In the genomic region with DNA sequence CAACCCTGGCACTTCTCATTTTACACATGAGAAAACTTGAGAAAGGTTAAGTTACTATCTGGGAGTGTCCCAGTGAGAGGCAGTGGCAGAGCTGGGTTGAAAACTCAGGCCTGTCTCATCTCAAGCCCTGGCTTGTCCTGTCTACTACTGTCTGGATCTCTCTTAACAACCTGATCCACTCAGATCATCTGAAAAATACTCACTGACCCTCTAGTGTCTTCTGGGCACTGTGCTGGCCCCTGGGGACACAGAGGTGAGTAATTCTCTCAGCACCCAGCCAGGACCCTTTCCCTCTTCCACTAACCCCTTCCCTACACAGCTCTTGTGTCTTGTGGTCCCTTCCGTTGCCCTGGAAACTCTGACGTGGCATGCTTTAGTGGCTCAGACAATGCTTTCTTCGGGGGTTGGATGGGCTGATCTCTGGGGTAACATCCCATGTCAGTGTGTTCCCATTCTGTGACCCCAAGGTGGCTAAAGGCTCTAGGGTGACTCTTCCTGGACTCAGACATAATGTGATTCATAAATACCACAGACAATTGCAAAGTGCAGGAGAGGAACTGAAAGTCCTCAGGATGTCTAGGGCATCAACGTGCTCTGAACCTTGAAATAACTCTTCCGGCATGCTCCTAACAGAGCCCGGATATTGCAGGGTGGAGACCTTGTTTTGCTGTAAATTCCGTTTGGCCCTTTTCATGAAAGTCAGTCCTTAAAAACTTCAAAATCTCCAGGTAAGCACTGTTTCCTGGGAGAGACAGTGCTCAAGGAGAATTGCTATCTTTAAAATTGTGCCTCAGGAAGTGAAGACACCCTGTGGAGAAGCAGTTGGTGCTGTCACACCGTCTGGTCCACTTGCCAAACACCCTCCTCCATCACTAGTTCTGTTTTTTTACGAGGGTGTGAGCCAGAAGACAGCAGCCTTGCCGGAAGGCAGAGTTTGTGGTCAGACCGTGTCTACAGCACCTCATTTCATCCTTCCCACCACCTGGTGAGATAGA, we compare ENCODE assay signal across 8 cellular contexts. TPM values are rescaled to one million over a fixed set of nuclear protein-coding genes. Genes with fewer than 3 reads are reported as not detected.
DNase-seq lines count a peak whose midpoint lies in the region; ATAC-seq, FAIRE-seq and TF ChIP-seq lines count a peak whose summit lies in the region.

No MANE protein-coding gene starts in this region.

- peak; percentile 83 for ATAC-seq in HG02642 (IDR thresholded peaks at IDR 0.05; ENCODE audit: poor library complexity, unreplicated experiment)

- H3K27me3 Mint-ChIP-seq in activated T-helper 1 cell treated with anti-CD3 and anti-CD28 coated beads, Interleukin-12 subunit alpha, Interleukin-12 subunit beta, Interleukin-2, Interleukin-4 antibody, amounts not matched to agents 30 ng/mL and 10 ng/mL and 1 ng/mL, durations not matched to agents 14 hours and 24 hours and 36 hours (ENCODE audit: insufficient read depth): peaks cover 2% of the 10 kb centered on the region

- H3K27ac ChIP-seq in neural cell (ENCODE audit: low read length): no peak overlapping the region

- peaks cover 68% of the 10 kb centered on the region for H3K4me1 Mint-ChIP-seq in activated T-helper 1 cell treated with anti-CD3 and anti-CD28 coated beads, Interleukin-12 subunit alpha, Interleukin-12 subunit beta, Interleukin-2, Interleukin-4 antibody, amounts not matched to agents 30 ng/mL and 10 ng/mL and 1 ng/mL, durations not matched to agents 14 hours and 24 hours and 36 hours (ENCODE audit: low read depth)

- H3K36me3 ChIP-seq in neural cell (ENCODE audit: insufficient read depth, low read length): no peaks in the 10 kb centered on the region

- peak overlapping the region; percentile 25 for H3K9ac ChIP-seq in neural cell (ENCODE audit: low read length)

- H3K27me3 ChIP-seq in neural cell (ENCODE audit: insufficient read depth, low read depth, low read length): peaks cover 22% of the 10 kb centered on the region

- no peak overlapping the region for H2AFZ ChIP-seq in neural cell (ENCODE audit: low read depth, low read length)

- H3K36me3 Mint-ChIP-seq in activated T-helper 1 cell treated with anti-CD3 and anti-CD28 coated beads, Interleukin-12 subunit alpha, Interleukin-12 subunit beta, Interleukin-2, Interleukin-4 antibody, amounts not matched to agents 30 ng/mL and 10 ng/mL and 1 ng/mL, durations not matched to agents 14 hours and 24 hours and 36 hours (ENCODE audit: low read depth): peaks cover 19% of the 10 kb centered on the region

- no peak for TF ChIP-seq RAD21 in neural cell (conservative IDR thresholded peaks at IDR 0.05)

- H3K9me3 Mint-ChIP-seq in activated T-helper 1 cell treated with anti-CD3 and anti-CD28 coated beads, Interleukin-12 subunit alpha, Interleukin-12 subunit beta, Interleukin-2, Interleukin-4 antibody, amounts not matched to agents 30 ng/mL and 10 ng/mL and 1 ng/mL, durations not matched to agents 14 hours and 24 hours and 36 hours: peaks cover 5% of the 10 kb centered on the region

- no peaks in the 10 kb centered on the region for H3K9me2 ChIP-seq in neural cell (ENCODE audit: insufficient read depth, low read length)

- intact Hi-C loops in activated T-helper 1 cell treated with anti-CD3 and anti-CD28 coated beads, Interleukin-12 subunit alpha, Interleukin-12 subunit beta, Interleukin-2, Interleukin-4 antibody, amounts not matched to agents 30 ng/mL and 10 ng/mL and 1 ng/mL, durations not matched to agents 14 hours and 24 hours and 36 hours (cut with micrococcal nuclease): loop anchor here (1.0 to 10.0 kb wide), 7 partner anchors 22 to 582 kb away; a partner anchor contains a TSS

- peak overlapping the region; percentile 77 for H3K4me3 Mint-ChIP-seq in activated T-helper 1 cell treated with anti-CD3 and anti-CD28 coated beads, Interleukin-12 subunit alpha, Interleukin-12 subunit beta, Interleukin-2, Interleukin-4 antibody, amounts not matched to agents 30 ng/mL and 10 ng/mL and 1 ng/mL, durations not matched to agents 14 hours and 24 hours and 36 hours

- H4K20me1 ChIP-seq in neural cell (ENCODE audit: insufficient read depth): no peaks in the 10 kb centered on the region

- no peak for TF ChIP-seq CTCF in neural cell (IDR thresholded peaks at IDR 0.05; ENCODE audit: poor library complexity, severe bottlenecking)

- H3K4me2 ChIP-seq in neural cell (ENCODE audit: low read length): no peak overlapping the region

- peak; percentile 98 for FAIRE-seq in GM18507 (lab: Jason Lieb, UNC)

- H3K4me3 ChIP-seq in neural cell (ENCODE audit: low read length): no peak overlapping the region

- no peak for TF ChIP-seq EP300 in neural cell (conservative IDR thresholded peaks at IDR 0.05; ENCODE audit: poor library complexity, severe bottlenecking)

- no peaks in the 10 kb centered on the region for H3K9me3 ChIP-seq in neural cell (ENCODE audit: low read length)

- DNase-seq in GM18507 (ENCODE audit: extremely low spot score, insufficient read length, low read depth): peak; percentile 47
- DNase-seq in NOMO-1 treated with DMSO at 0.1 percent for 48 hours (lab: John Stamatoyannopoulos, UW; ENCODE audit: unreplicated experiment): peak; percentile 97
- peak; percentile 78 for DNase-seq in activated T-helper 1 cell treated with anti-CD3 and anti-CD28 coated beads, Interleukin-12 subunit alpha, Interleukin-12 subunit beta, Interleukin-2, Interleukin-4 antibody, amounts not matched to agents 30 ng/mL and 10 ng/mL and 1 ng/mL, durations not matched to agents 14 hours and 24 hours and 36 hours (ENCODE audit: low spot score)
- no peak for DNase-seq in NCI-H2196 treated with DMSO at 0.1 percent for 48 hours (lab: John Stamatoyannopoulos, UW; ENCODE audit: unreplicated experiment)
- no peak for DNase-seq in NCI-H82 (lab: John Stamatoyannopoulos, UW)
- no peak for DNase-seq in GDM1 (lab: John Stamatoyannopoulos, UW)

- no peaks in the 10 kb centered on the region for H3F3A ChIP-seq in neural cell (ENCODE audit: insufficient read depth, low read length, poor library complexity, severe bottlenecking)

- H3K27ac Mint-ChIP-seq in activated T-helper 1 cell treated with anti-CD3 and anti-CD28 coated beads, Interleukin-12 subunit alpha, Interleukin-12 subunit beta, Interleukin-2, Interleukin-4 antibody, amounts not matched to agents 30 ng/mL and 10 ng/mL and 1 ng/mL, durations not matched to agents 14 hours and 24 hours and 36 hours: peak overlapping the region; percentile 99

- no peaks in the 10 kb centered on the region for H3K79me2 ChIP-seq in neural cell (replicated peaks; ENCODE audit: insufficient read depth, low read length)

TF ChIP-seq in neural cell, 6 proteins besides CTCF, POLR2A, EP300 and RAD21:
- TF ChIP-seq EZH2 (IDR thresholded peaks at IDR 0.05; ENCODE audit: borderline replicate concordance, insufficient read depth, low read length, poor library complexity, severe bottlenecking) (no peak), MXI1 (conservative IDR thresholded peaks at IDR 0.05; ENCODE audit: poor library complexity, severe bottlenecking) (no peak), POLR2AphosphoS5 (IDR thresholded peaks at IDR 0.05) (no peak), TAF1 (IDR thresholded peaks at IDR 0.05; ENCODE audit: low read depth) (no peak), SMC3 (conservative IDR thresholded peaks at IDR 0.05; ENCODE audit: poor library complexity) (no peak)
- TF ChIP-seq, protein P1, sequence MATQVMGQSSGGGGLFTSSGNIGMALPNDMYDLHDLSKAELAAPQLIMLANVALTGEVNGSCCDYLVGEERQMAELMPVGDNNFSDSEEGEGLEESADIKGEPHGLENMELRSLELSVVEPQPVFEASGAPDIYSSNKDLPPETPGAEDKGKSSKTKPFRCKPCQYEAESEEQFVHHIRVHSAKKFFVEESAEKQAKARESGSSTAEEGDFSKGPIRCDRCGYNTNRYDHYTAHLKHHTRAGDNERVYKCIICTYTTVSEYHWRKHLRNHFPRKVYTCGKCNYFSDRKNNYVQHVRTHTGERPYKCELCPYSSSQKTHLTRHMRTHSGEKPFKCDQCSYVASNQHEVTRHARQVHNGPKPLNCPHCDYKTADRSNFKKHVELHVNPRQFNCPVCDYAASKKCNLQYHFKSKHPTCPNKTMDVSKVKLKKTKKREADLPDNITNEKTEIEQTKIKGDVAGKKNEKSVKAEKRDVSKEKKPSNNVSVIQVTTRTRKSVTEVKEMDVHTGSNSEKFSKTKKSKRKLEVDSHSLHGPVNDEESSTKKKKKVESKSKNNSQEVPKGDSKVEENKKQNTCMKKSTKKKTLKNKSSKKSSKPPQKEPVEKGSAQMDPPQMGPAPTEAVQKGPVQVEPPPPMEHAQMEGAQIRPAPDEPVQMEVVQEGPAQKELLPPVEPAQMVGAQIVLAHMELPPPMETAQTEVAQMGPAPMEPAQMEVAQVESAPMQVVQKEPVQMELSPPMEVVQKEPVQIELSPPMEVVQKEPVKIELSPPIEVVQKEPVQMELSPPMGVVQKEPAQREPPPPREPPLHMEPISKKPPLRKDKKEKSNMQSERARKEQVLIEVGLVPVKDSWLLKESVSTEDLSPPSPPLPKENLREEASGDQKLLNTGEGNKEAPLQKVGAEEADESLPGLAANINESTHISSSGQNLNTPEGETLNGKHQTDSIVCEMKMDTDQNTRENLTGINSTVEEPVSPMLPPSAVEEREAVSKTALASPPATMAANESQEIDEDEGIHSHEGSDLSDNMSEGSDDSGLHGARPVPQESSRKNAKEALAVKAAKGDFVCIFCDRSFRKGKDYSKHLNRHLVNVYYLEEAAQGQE (IDR thresholded peaks at IDR 0.05; ENCODE audit: borderline replicate concordance): no peak

RNA-seq across cellular contexts. Expression of a gene that starts 4.0 kb away (rescaled TPM):
- total RNA-seq in activated T-helper 1 cell treated with anti-CD3 and anti-CD28 coated beads, Interleukin-12 subunit alpha, Interleukin-12 subunit beta, Interleukin-2, Interleukin-4 antibody, amounts not matched to agents 30 ng/mL and 10 ng/mL and 1 ng/mL, durations not matched to agents 14 hours and 24 hours and 36 hours: 5.7 and 6.0 TPM in 2 replicates
- polyA plus RNA-seq in neural cell: not detected in 2 replicates
- not detected in 2 replicates for polyA minus RNA-seq in neural cell

RNA-seq across cellular contexts. Expression of a gene that starts 34.8 kb away (rescaled TPM):
- total RNA-seq in activated T-helper 1 cell treated with anti-CD3 and anti-CD28 coated beads, Interleukin-12 subunit alpha, Interleukin-12 subunit beta, Interleukin-2, Interleukin-4 antibody, amounts not matched to agents 30 ng/mL and 10 ng/mL and 1 ng/mL, durations not matched to agents 14 hours and 24 hours and 36 hours: 32.7 and 32.8 TPM in 2 replicates
- polyA plus RNA-seq in neural cell: 1.3 and 1.8 TPM in 2 replicates
- 0.81 and 1.5 TPM in 2 replicates for polyA minus RNA-seq in neural cell

Comparison
In these comparisons a context has a peak if more than half of its experiments do, and no peak if none do; other contexts are left out.
1. DNase-seq: peak in GM18507 (single experiment), NOMO-1 treated with DMSO at 0.1 percent for 48 hours (single experiment) and activated T-helper 1 cell treated with anti-CD3 and anti-CD28 coated beads, Interleukin-12 subunit alpha, Interleukin-12 subunit beta, Interleukin-2, Interleukin-4 antibody, amounts not matched to agents 30 ng/mL and 10 ng/mL and 1 ng/mL, durations not matched to agents 14 hours and 24 hours and 36 hours (single experiment); none in NCI-H2196 treated with DMSO at 0.1 percent for 48 hours (single experiment), NCI-H82 (single experiment) and GDM1 (single experiment).